In genomic region chr10:95475827-95476481, GRCh38 we compare ENCODE assay signal across 1 cellular context.
TF ChIP-seq lines count a peak whose summit lies in the region.

No MANE protein-coding gene starts in this region.

TF ChIP-seq in HepG2, 621 proteins besides CTCF, POLR2A, EP300 and RAD21 (continued from another document and continues in another):
- TF ChIP-seq FIP1L1 (IDR thresholded peaks at IDR 0.05; ENCODE audit: borderline replicate concordance, insufficient read depth, low read depth, low read length) (no peak), ZBTB7A (CRISPR knock-in tag; IDR thresholded peaks at IDR 0.05) (no peak), CCDC6 (CRISPR knock-in tag; IDR thresholded peaks at IDR 0.05) (0 out of 2 replicates have a peak, but pooled peaks have one; percentile 54), MIER3 (CRISPR knock-in tag; IDR thresholded peaks at IDR 0.05; ENCODE audit: borderline replicate concordance) (peak; percentile 61; the same call in 1 of the 2 replicates), ZNF431 (CRISPR knock-in tag; IDR thresholded peaks at IDR 0.05; ENCODE audit: borderline replicate concordance, low read depth) (no peak), MAFK (conservative IDR thresholded peaks at IDR 0.05 in 1 of 2, IDR thresholded peaks at IDR 0.05 in 1 of 2; ENCODE audit: low read length in 2 of 2) (0 out of 4 replicates have a peak, but pooled peaks of 1 of the 2 experiments have one; percentile 1), REL (CRISPR knock-in tag; conservative IDR thresholded peaks at IDR 0.05) (no peak), NBN (conservative IDR thresholded peaks at IDR 0.05) (no peak), MATR3 (CRISPR knock-in tag; IDR thresholded peaks at IDR 0.05) (no peak), ATF1 (CRISPR knock-in tag; IDR thresholded peaks at IDR 0.05) (no peak; the same call in 1 of the 2 replicates), HNF4G (IDR thresholded peaks at IDR 0.05; ENCODE audit: borderline replicate concordance, low read depth, low read length) (peak; percentile 95), HNF4G (CRISPR knock-in tag; IDR thresholded peaks at IDR 0.05; ENCODE audit: borderline replicate concordance, low read depth) (peak; percentile 73; the same call in 1 of the 2 replicates), ZBTB4 (CRISPR knock-in tag; IDR thresholded peaks at IDR 0.05; ENCODE audit: borderline replicate concordance) (no peak), ZSCAN12 (CRISPR knock-in tag; IDR thresholded peaks at IDR 0.05) (no peak), ZNF609 (CRISPR knock-in tag; IDR thresholded peaks at IDR 0.05; ENCODE audit: borderline replicate concordance) (peak; percentile 88), ZNF777 (CRISPR knock-in tag; IDR thresholded peaks at IDR 0.05) (no peak), ZNF720 (CRISPR knock-in tag; IDR thresholded peaks at IDR 0.05) (no peak), SNAI1 (CRISPR knock-in tag; IDR thresholded peaks at IDR 0.05; ENCODE audit: borderline replicate concordance) (0 out of 2 replicates have a peak, but pooled peaks have one; percentile 67), ZNF598 (CRISPR knock-in tag; IDR thresholded peaks at IDR 0.05; ENCODE audit: borderline replicate concordance) (no peak), TCF7 (IDR thresholded peaks at IDR 0.05; ENCODE audit: low read depth) (peak; percentile 79), NFE2 (CRISPR knock-in tag; IDR thresholded peaks at IDR 0.05) (no peak), ZNF569 (CRISPR knock-in tag; IDR thresholded peaks at IDR 0.05; ENCODE audit: borderline replicate concordance) (peak; percentile 37; the same call in 1 of the 2 replicates), SMAD9 (CRISPR knock-in tag; IDR thresholded peaks at IDR 0.05) (no peak), NR2F2 (IDR thresholded peaks at IDR 0.05; ENCODE audit: borderline replicate concordance, low read depth) (peak; percentile 69), ZNF501 (CRISPR knock-in tag; IDR thresholded peaks at IDR 0.05) (peak; percentile 65), ZNF576 (CRISPR knock-in tag; IDR thresholded peaks at IDR 0.05) (no peak), IRF1 (CRISPR knock-in tag; IDR thresholded peaks at IDR 0.05; ENCODE audit: low read depth) (no peak), ZNF704 (CRISPR knock-in tag; IDR thresholded peaks at IDR 0.05; ENCODE audit: borderline replicate concordance) (no peak), NCOA2 (CRISPR knock-in tag; IDR thresholded peaks at IDR 0.05) (peak; percentile 95), CCAR2 (optimal IDR thresholded peaks at IDR 0.05; ENCODE audit: low read depth, low read length) (no peak), ZNF296 (CRISPR knock-in tag; conservative IDR thresholded peaks at IDR 0.05) (no peak), SOX5 (CRISPR knock-in tag; IDR thresholded peaks at IDR 0.05; ENCODE audit: borderline replicate concordance) (peak; percentile 83), ZKSCAN1 (IDR thresholded peaks at IDR 0.05; ENCODE audit: low read length) (no peak), ZNF335 (CRISPR knock-in tag; IDR thresholded peaks at IDR 0.05) (no peak), ZBTB44 (CRISPR knock-in tag; IDR thresholded peaks at IDR 0.05) (no peak)
- TF ChIP-seq, protein P1, sequence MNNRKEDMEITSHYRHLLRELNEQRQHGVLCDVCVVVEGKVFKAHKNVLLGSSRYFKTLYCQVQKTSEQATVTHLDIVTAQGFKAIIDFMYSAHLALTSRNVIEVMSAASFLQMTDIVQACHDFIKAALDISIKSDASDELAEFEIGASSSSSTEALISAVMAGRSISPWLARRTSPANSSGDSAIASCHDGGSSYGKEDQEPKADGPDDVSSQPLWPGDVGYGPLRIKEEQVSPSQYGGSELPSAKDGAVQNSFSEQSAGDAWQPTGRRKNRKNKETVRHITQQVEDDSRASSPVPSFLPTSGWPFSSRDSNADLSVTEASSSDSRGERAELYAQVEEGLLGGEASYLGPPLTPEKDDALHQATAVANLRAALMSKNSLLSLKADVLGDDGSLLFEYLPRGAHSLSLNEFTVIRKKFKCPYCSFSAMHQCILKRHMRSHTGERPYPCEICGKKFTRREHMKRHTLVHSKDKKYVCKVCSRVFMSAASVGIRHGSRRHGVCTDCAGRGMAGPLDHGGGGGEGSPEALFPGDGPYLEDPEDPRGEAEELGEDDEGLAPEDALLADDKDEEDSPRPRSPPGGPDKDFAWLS (CRISPR knock-in tag; IDR thresholded peaks at IDR 0.05; ENCODE audit: borderline replicate concordance), result no peak
- TF ChIP-seq, protein P2, sequence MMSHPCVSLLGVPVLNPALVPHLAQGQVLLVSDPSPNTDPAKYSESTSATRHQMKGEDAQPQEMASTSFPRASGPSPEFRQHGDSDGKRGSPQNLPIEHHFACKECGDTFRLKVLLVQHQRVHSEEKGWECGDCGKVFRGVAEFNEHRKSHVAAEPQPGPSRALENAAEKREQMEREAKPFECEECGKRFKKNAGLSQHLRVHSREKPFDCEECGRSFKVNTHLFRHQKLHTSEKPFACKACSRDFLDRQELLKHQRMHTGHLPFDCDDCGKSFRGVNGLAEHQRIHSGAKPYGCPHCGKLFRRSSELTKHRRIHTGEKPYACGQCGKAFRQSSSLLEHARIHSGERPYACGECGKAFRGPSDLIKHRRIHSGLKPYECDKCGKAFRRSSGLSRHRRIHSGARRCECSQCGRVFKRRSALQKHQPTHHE (CRISPR knock-in tag; IDR thresholded peaks at IDR 0.05; ENCODE audit: borderline replicate concordance), result no peak
- TF ChIP-seq, protein P3, sequence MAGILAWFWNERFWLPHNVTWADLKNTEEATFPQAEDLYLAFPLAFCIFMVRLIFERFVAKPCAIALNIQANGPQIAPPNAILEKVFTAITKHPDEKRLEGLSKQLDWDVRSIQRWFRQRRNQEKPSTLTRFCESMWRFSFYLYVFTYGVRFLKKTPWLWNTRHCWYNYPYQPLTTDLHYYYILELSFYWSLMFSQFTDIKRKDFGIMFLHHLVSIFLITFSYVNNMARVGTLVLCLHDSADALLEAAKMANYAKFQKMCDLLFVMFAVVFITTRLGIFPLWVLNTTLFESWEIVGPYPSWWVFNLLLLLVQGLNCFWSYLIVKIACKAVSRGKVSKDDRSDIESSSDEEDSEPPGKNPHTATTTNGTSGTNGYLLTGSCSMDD (CRISPR knock-in tag; IDR thresholded peaks at IDR 0.05), result no peak
- TF ChIP-seq, protein P4, sequence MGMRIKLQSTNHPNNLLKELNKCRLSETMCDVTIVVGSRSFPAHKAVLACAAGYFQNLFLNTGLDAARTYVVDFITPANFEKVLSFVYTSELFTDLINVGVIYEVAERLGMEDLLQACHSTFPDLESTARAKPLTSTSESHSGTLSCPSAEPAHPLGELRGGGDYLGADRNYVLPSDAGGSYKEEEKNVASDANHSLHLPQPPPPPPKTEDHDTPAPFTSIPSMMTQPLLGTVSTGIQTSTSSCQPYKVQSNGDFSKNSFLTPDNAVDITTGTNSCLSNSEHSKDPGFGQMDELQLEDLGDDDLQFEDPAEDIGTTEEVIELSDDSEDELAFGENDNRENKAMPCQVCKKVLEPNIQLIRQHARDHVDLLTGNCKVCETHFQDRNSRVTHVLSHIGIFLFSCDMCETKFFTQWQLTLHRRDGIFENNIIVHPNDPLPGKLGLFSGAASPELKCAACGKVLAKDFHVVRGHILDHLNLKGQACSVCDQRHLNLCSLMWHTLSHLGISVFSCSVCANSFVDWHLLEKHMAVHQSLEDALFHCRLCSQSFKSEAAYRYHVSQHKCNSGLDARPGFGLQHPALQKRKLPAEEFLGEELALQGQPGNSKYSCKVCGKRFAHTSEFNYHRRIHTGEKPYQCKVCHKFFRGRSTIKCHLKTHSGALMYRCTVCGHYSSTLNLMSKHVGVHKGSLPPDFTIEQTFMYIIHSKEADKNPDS (CRISPR knock-in tag; IDR thresholded peaks at IDR 0.05), result peak; percentile 60; the same call in 1 of the 2 replicates
